ENCODE assay signal across 27 cellular contexts in the genomic region with DNA sequence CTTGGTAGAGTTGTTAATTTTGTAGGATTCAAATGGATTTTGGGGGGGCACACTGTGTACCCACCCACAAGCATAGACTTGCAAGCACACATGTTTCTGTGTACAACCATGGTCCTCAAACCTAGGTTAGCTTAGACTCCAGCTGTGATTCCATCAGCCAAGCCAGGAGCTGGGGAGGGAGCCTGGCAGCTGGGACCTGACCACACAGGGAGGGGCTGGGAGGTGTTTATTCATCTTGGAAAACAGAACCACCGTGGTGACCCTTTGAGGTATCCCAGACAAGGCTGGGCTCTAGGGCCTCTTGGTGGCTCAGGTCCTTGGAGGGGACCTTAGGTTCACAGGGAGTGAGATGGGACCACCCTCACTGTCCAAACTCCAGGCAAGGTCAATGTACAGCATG.
"Had no signal": no experiment of that assay in that cellular context is flagged by ENCODE, and none has a peak within 500 bp of the region (broad histone marks: within the 10 kb centered on the region; RNA-seq: fewer than 3 reads in every experiment).

No MANE protein-coding gene starts in this region.

- H3K27ac ChIP-seq: neural progenitor cell, ovary, parathyroid adenoma, psoas muscle, right lobe of liver, sigmoid colon, suprapubic skin, testis, tibial artery, transverse colon, upper lobe of left lung, vagina had no signal

- H3K9me3 ChIP-seq: ovary, right lobe of liver, sigmoid colon, suprapubic skin, testis, tibial artery, upper lobe of left lung, vagina had no signal

- ATAC-seq: naive thymus-derived CD8-positive, alpha-beta T cell; natural killer cell treated with Interleukin-12 subunit alpha and Interleukin-12 subunit beta and Interleukin-15 and Interleukin-18, amount 100 ng/mL, for 72 hours; psoas muscle; right cardiac atrium; right lobe of liver; stimulated activated effector memory CD8-positive, alpha-beta T cell treated with anti-CD3 and anti-CD28 coated beads, Interleukin-12 subunit alpha, Interleukin-12 subunit beta, amount 100 ng/mL, for 72 hours; stimulated activated naive CD8-positive, alpha-beta T cell treated with anti-CD3 and anti-CD28 coated beads, Interleukin-15, amount 100 ng/mL, for 72 hours; stimulated activated naive CD8-positive, alpha-beta T cell treated with anti-CD3 and anti-CD28 coated beads, Interleukin-15, Interleukin-2, amounts not matched to agents 100 U/mL and 50 U/mL, for 24 hours had no signal

- H2AFZ ChIP-seq: neural progenitor cell, parathyroid adenoma had no signal

- H3K4me2 ChIP-seq: neural progenitor cell had no signal

- H3K4me3 ChIP-seq: neural progenitor cell, ovary, psoas muscle, right lobe of liver, sigmoid colon, suprapubic skin, testis, tibial artery, transverse colon, upper lobe of left lung, vagina had no signal

- H3K4me1 ChIP-seq: neural progenitor cell, parathyroid adenoma, psoas muscle, right lobe of liver, testis, tibial artery, transverse colon, upper lobe of left lung, vagina had no signal

- H3K9ac ChIP-seq: neural progenitor cell, parathyroid adenoma had no signal

- DNase-seq: naive thymus-derived CD8-positive, alpha-beta T cell; occipital lobe; ovary; posterior cingulate gyrus; psoas muscle; right cardiac atrium; right lobe of liver; sigmoid colon; small intestine; stimulated activated CD4-positive, alpha-beta T cell treated with anti-CD3 and anti-CD28 coated beads, Interleukin-15, amount 100 ng/mL, for 24 hours; stimulated activated CD4-positive, alpha-beta T cell treated with anti-CD3 and anti-CD28 coated beads, Interleukin-2, amount 100 ng/mL, for 24 hours; stimulated activated CD4-positive, alpha-beta T cell treated with anti-CD3 and anti-CD28 coated beads, Interleukin-2, amount 100 ng/mL, for 48 hours; stimulated activated CD4-positive, alpha-beta T cell treated with anti-CD3 and anti-CD28 coated beads, Interleukin-4, amount 100 ng/mL, for 24 hours; stimulated activated naive CD4-positive, alpha-beta T cell; stimulated activated naive CD8-positive, alpha-beta T cell treated with anti-CD3 and anti-CD28 coated beads, Interleukin-15, amount 100 ng/mL, for 72 hours; stimulated activated naive CD8-positive, alpha-beta T cell treated with anti-CD3 and anti-CD28 coated beads, Interleukin-15, Interleukin-2, amounts not matched to agents 100 U/mL and 50 U/mL, for 24 hours; substantia nigra; testis; tibial artery; transverse colon; upper lobe of left lung had no signal

- H3K79me2 ChIP-seq: parathyroid adenoma had no signal

- H3K27me3 ChIP-seq: neural progenitor cell, ovary, right lobe of liver, sigmoid colon, suprapubic skin, testis, tibial artery, transverse colon, upper lobe of left lung, vagina had no signal

- H3K36me3 ChIP-seq: neural progenitor cell, ovary, right lobe of liver, sigmoid colon, suprapubic skin, tibial artery, transverse colon, upper lobe of left lung, vagina had no signal
